In genomic region chr11:96339704-96340554, GRCh38 we compare ENCODE assay signal across 1 cellular context.
TF ChIP-seq lines count a peak whose summit lies in the region.

No MANE protein-coding gene starts in this region.

TF ChIP-seq in GM12878, 131 proteins besides CTCF, POLR2A, EP300 and RAD21:
- TF ChIP-seq MYB (IDR thresholded peaks at IDR 0.05; ENCODE audit: borderline replicate concordance, low read depth, low read length) = no peak
- TF ChIP-seq IKZF1 (conservative IDR thresholded peaks at IDR 0.05) = 0 out of 2 replicates have a peak, but pooled peaks have one; percentile 9
- TF ChIP-seq ESRRA (IDR thresholded peaks at IDR 0.05; ENCODE audit: low read length) = no peak
- no peak for TF ChIP-seq ZNF274 (IDR thresholded peaks at IDR 0.05; ENCODE audit: insufficient read depth, insufficient read length)
- no peak for TF ChIP-seq PRDM15 (CRISPR knock-in tag; IDR thresholded peaks at IDR 0.05)
